Comparison of ENCODE assay signal across 1 cellular context in genomic region chr14:103101964-103102688, GRCh38.
TF ChIP-seq lines count a peak whose summit lies in the region.

No MANE protein-coding gene starts in this region.

TF ChIP-seq in GM23338, 12 proteins besides CTCF, POLR2A, EP300 and RAD21 (continued from another document):
- TF ChIP-seq REST (IDR thresholded peaks at IDR 0.05; ENCODE audit: unreplicated experiment): peak; percentile 55
- no peak for TF ChIP-seq NANOG (IDR thresholded peaks at IDR 0.05; ENCODE audit: borderline replicate concordance)
- no peak for TF ChIP-seq JUNB (IDR thresholded peaks at IDR 0.05; ENCODE audit: unreplicated experiment)
- no peak for TF ChIP-seq ZNF462 (CRISPR knock-in tag; IDR thresholded peaks at IDR 0.05)
- no peak for TF ChIP-seq ZNF331 (CRISPR knock-in tag; IDR thresholded peaks at IDR 0.05; ENCODE audit: low read depth)
TF ChIP-seq in GM23338: peak in this region for 1.
